Comparison of ENCODE assay signal across 19 cellular contexts in the genomic region with DNA sequence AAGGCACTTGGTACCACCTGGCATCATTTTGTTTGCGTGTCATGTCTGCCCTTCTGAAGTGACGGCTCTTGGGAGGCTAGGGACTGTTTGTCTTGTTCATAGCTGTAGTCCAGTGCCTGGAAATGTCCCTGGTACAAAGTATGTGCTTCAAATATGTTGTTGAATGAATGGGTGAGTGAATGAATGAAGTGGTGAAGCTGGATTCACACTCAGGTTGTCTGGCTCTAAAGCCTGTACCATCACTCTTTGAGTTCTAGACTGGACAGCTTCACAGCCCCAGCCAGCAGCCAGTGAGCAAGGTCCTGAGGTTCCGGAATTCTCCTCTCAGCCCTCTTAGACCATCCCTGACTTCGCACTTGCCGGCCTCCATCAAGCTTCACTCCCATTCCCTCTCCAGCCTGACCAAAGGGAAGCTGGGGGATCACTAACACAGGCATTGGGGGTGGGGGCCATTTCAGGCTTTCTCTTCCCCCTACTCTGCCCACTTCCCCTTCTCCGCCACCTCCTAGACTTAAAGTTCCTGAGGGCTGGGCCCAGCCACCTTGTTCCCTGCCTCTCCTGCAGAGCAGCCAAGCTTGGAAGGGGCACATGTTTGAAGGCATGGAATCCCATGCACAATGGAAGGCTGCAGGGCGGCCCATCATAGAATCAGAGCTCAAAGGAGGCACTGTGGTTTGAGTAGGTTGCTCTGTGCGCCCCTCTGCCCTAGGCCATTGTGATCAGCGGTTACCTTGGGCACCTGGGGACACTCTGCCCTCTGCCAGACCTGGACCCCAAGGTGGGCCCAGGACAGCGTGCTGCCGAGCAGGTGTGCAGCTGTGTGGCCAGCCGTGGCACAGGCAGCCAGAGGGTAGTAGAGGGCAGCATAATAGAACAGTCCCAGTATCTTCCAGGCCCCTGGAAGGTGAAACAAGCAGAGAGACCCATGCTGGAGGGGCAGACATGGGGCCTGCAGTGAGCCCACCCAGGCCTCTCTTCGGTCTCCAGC. TPM values are rescaled to one million over a fixed set of nuclear protein-coding genes. Genes with fewer than 3 reads are reported as not detected.
"Had no signal": no experiment of that assay in that cellular context is flagged by ENCODE, and none has a peak within 500 bp of the region (broad histone marks: within the 10 kb centered on the region; RNA-seq: fewer than 3 reads in every experiment).

No MANE protein-coding gene starts in this region.

- H3K4me3 Mint-ChIP-seq: activated CD8-positive, alpha-beta T cell treated with anti-CD3 and anti-CD28 coated beads for 36 hours; natural killer cell had no signal

- H3K4me1 Mint-ChIP-seq: natural killer cell had no signal

- H3K4me3 ChIP-seq: left ventricle myocardium inferior, prostate gland, skin epidermis, transverse colon had no signal

- H3K27me3 ChIP-seq: transverse colon had no signal

- H3K36me3 ChIP-seq: left ventricle myocardium inferior, prostate gland, transverse colon had no signal

- DNase-seq: activated CD4-positive, alpha-beta T cell treated with anti-CD3 and anti-CD28 coated beads for 4 hours; activated CD8-positive, alpha-beta T cell treated with anti-CD3 and anti-CD28 coated beads for 36 hours; activated gamma-delta T cell; activated T-cell treated with anti-CD3 and anti-CD28 coated beads, Interleukin-2, amount 50 U/mL, for 48 hours; left ventricle myocardium inferior; natural killer cell; occipital lobe; stimulated activated CD4-positive, alpha-beta T cell treated with anti-CD3 and anti-CD28 coated beads, Interleukin-4, amount 100 ng/mL, for 24 hours; stimulated activated naive CD4-positive, alpha-beta T cell; T-helper 1 cell; transverse colon had no signal

- H3K27ac ChIP-seq: left ventricle myocardium inferior, prostate gland, transverse colon had no signal

- ATAC-seq: activated CD8-positive, alpha-beta T cell treated with anti-CD3 and anti-CD28 coated beads for 36 hours; activated naive CD4-positive, alpha-beta T cell treated with anti-CD3 and anti-CD28 coated beads, Interleukin-2, amount 50 U/mL, for 72 hours; esophagus mucosa; natural killer cell had no signal

- H3K4me1 ChIP-seq: prostate gland had no signal

- H3K27me3 Mint-ChIP-seq: activated CD8-positive, alpha-beta T cell treated with anti-CD3 and anti-CD28 coated beads for 36 hours had no signal

- H3K27ac Mint-ChIP-seq: activated CD8-positive, alpha-beta T cell treated with anti-CD3 and anti-CD28 coated beads for 36 hours; activated naive CD4-positive, alpha-beta T cell treated with anti-CD3 and anti-CD28 coated beads, Interleukin-2, amount 50 U/mL, for 72 hours; natural killer cell had no signal

- H3K9me3 Mint-ChIP-seq: activated CD8-positive, alpha-beta T cell treated with anti-CD3 and anti-CD28 coated beads for 36 hours; activated naive CD4-positive, alpha-beta T cell treated with anti-CD3 and anti-CD28 coated beads, Interleukin-2, amount 50 U/mL, for 72 hours; natural killer cell had no signal

- H3K9me3 ChIP-seq: left ventricle myocardium inferior, prostate gland, transverse colon had no signal

- H3K36me3 Mint-ChIP-seq: activated naive CD4-positive, alpha-beta T cell treated with anti-CD3 and anti-CD28 coated beads, Interleukin-2, amount 50 U/mL, for 72 hours; natural killer cell had no signal

RNA-seq across cellular contexts. Expression of a gene that starts 7.7 kb away (rescaled TPM):
- total RNA-seq: left ventricle myocardium inferior, natural killer cell, subcutaneous adipose tissue, transverse colon had no signal
- polyA plus RNA-seq: keratinocyte had no signal

RNA-seq across cellular contexts. Expression of a gene that starts 21.4 kb away (rescaled TPM):
- total RNA-seq: activated CD8-positive, alpha-beta T cell treated with anti-CD3 and anti-CD28 coated beads for 36 hours; activated naive CD4-positive, alpha-beta T cell treated with anti-CD3 and anti-CD28 coated beads, Interleukin-2, amount 50 U/mL, for 72 hours; natural killer cell had no signal
- polyA plus RNA-seq: keratinocyte had no signal

RNA-seq across cellular contexts. Expression of a gene that starts 41.3 kb away (rescaled TPM):
- total RNA-seq: activated naive CD4-positive, alpha-beta T cell treated with anti-CD3 and anti-CD28 coated beads, Interleukin-2, amount 50 U/mL, for 72 hours; cardiac septum; natural killer cell; occipital lobe; right cardiac atrium; subcutaneous adipose tissue had no signal
- polyA plus RNA-seq: keratinocyte had no signal
